In the genomic region with DNA sequence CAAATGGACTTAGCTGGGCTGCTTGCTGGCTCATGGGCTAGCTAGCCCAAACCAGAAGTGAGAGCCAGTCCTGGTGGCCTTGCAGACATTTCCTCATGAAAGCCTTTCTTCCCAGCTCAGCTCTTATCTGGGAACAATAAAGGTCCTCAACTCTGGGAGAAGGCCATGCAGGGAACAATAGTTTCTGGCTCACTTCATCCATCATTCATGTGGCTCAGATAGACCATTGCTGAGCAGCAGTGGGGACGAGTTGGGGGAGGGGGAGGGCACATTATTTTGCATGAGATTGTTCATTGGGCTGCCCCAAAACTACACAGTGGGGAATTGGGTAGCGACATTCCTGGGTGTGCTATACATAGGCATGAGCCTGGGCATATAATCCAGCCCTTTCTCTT, we compare ENCODE assay signal across 25 cellular contexts. TPM values are rescaled to one million over a fixed set of nuclear protein-coding genes. Genes with fewer than 3 reads are reported as not detected.
A peak's percentile ranks its signal among the peaks of the same experiment; 100 is the strongest.
DNase-seq lines count a peak whose midpoint lies in the region; ATAC-seq and TF ChIP-seq lines count a peak whose summit lies in the region.
"Had no signal": no experiment of that assay in that cellular context is flagged by ENCODE, and none has a peak within 500 bp of the region (broad histone marks: within the 10 kb centered on the region; RNA-seq: fewer than 3 reads in every experiment).

No MANE protein-coding gene starts in this region.

- H3K4me3 ChIP-seq in cardiac muscle cell (no peak overlapping the region), left ventricle myocardium inferior (no peak overlapping the region), fibroblast of pulmonary artery (replicated peaks; ENCODE audit: low read depth, low read length) (no peak overlapping the region)
- no peak overlapping the region for H3K4me3 ChIP-seq in naive thymus-derived CD4-positive, alpha-beta T cell (ENCODE audit: low read length)
- H3K4me3 ChIP-seq: GM12878, left lung had no signal

- H3K36me3 ChIP-seq in cardiac muscle cell: no peaks in the 10 kb centered on the region
- H3K36me3 ChIP-seq in left ventricle myocardium inferior: no peaks in the 10 kb centered on the region
- H3K36me3 ChIP-seq in naive thymus-derived CD4-positive, alpha-beta T cell (ENCODE audit: control insufficient read depth in 2 of 3, insufficient read depth in 3 of 3, low read length in 3 of 3): no peaks in the 10 kb centered on the region
- H3K36me3 ChIP-seq: left lung, WERI-Rb-1 had no signal

- peak overlapping the region; percentile 93 for H3K27ac ChIP-seq in cardiac muscle cell
- no peak overlapping the region for H3K27ac ChIP-seq in left ventricle myocardium inferior (replicated peaks)
- no peak overlapping the region for H3K27ac ChIP-seq in naive thymus-derived CD4-positive, alpha-beta T cell (ENCODE audit: low read depth, low read length)
- H3K27ac ChIP-seq: 22Rv1, foreskin keratinocyte, left lung, WERI-Rb-1 had no signal

- peaks cover 41% of the 10 kb centered on the region for H3K9me3 Mint-ChIP-seq in mesothelial cell of epicardium
- H3K9me3 Mint-ChIP-seq in naive thymus-derived CD4-positive, alpha-beta T cell: peaks cover 0 to 1% (median 0%) of the 10 kb centered on the region in 11 donors
- H3K9me3 Mint-ChIP-seq: activated naive CD4-positive, alpha-beta T cell treated with anti-CD3 and anti-CD28 coated beads, Interleukin-2, amount 10 ng/mL, durations not matched to agents 7 days and 5 days; CD14-positive monocyte; natural killer cell treated with Interleukin-12 subunit alpha and Interleukin-12 subunit beta and Interleukin-15 and Interleukin-18, amount 100 ng/mL, for 72 hours; stimulated activated memory B cell treated with anti-CD40 and anti-IgM and Interleukin-4, amounts not matched to agents 10 μg/mL and 1 μg/mL and 100 μg/mL, for 72 hours had no signal

- H3K4me3 Mint-ChIP-seq in mesothelial cell of epicardium: no peak overlapping the region
- H3K4me3 Mint-ChIP-seq in naive thymus-derived CD4-positive, alpha-beta T cell: no peak overlapping the region
- H3K4me3 Mint-ChIP-seq: activated naive CD4-positive, alpha-beta T cell treated with anti-CD3 and anti-CD28 coated beads, Interleukin-2, amount 10 ng/mL, durations not matched to agents 7 days and 5 days; CD14-positive monocyte; natural killer cell treated with Interleukin-12 subunit alpha and Interleukin-12 subunit beta and Interleukin-15 and Interleukin-18, amount 100 ng/mL, for 72 hours; stimulated activated memory B cell treated with anti-CD40 and anti-IgM and Interleukin-4, amounts not matched to agents 10 μg/mL and 1 μg/mL and 100 μg/mL, for 72 hours had no signal

- CTCF ChIA-PET in naive thymus-derived CD4-positive, alpha-beta T cell (lab: Charles Lee): no interaction called here

- H3K27me3 ChIP-seq in cardiac muscle cell (no peaks in the 10 kb centered on the region), left ventricle myocardium inferior (ENCODE audit: low read depth) (no peaks in the 10 kb centered on the region)
- no peaks in the 10 kb centered on the region for H3K27me3 ChIP-seq in naive thymus-derived CD4-positive, alpha-beta T cell (ENCODE audit: control insufficient read depth in 2 of 2, insufficient read depth in 2 of 2, low read length in 2 of 2)
- H3K27me3 ChIP-seq: foreskin keratinocyte, left lung had no signal

- ATAC-seq in HG03025 (IDR thresholded peaks at IDR 0.05; ENCODE audit: low FRiP score, unreplicated experiment) (no peak), HG02885 (IDR thresholded peaks at IDR 0.05; ENCODE audit: poor library complexity, unreplicated experiment) (no peak)
- ATAC-seq in naive thymus-derived CD4-positive, alpha-beta T cell: no peak
- ATAC-seq: foreskin keratinocyte; GM12878; left lung; natural killer cell treated with Interleukin-12 subunit alpha and Interleukin-12 subunit beta and Interleukin-15 and Interleukin-18, amount 100 ng/mL, for 72 hours; stimulated activated memory B cell treated with anti-CD40 and anti-IgM and Interleukin-4, amounts not matched to agents 10 μg/mL and 1 μg/mL and 100 μg/mL, for 72 hours had no signal

- H3K27ac Mint-ChIP-seq in mesothelial cell of epicardium: peak overlapping the region; percentile 76
- no peak overlapping the region for H3K27ac Mint-ChIP-seq in naive thymus-derived CD4-positive, alpha-beta T cell
- H3K27ac Mint-ChIP-seq: activated naive CD4-positive, alpha-beta T cell treated with anti-CD3 and anti-CD28 coated beads, Interleukin-2, amount 10 ng/mL, durations not matched to agents 7 days and 5 days; CD14-positive monocyte; natural killer cell treated with Interleukin-12 subunit alpha and Interleukin-12 subunit beta and Interleukin-15 and Interleukin-18, amount 100 ng/mL, for 72 hours; stimulated activated memory B cell treated with anti-CD40 and anti-IgM and Interleukin-4, amounts not matched to agents 10 μg/mL and 1 μg/mL and 100 μg/mL, for 72 hours had no signal

- H3K4me1 ChIP-seq in cardiac muscle cell (ENCODE audit: low read depth) (peaks cover 18% of the 10 kb centered on the region), left ventricle myocardium inferior (peaks cover 8% of the 10 kb centered on the region)
- no peaks in the 10 kb centered on the region for H3K4me1 ChIP-seq in naive thymus-derived CD4-positive, alpha-beta T cell (ENCODE audit: control insufficient read depth in 2 of 2, insufficient read depth in 2 of 2, low read length in 2 of 2)
- H3K4me1 ChIP-seq: foreskin keratinocyte, left lung had no signal

- no peaks in the 10 kb centered on the region for H3K27me3 Mint-ChIP-seq in mesothelial cell of epicardium (ENCODE audit: low read depth)
- H3K27me3 Mint-ChIP-seq in naive thymus-derived CD4-positive, alpha-beta T cell: no peaks in the 10 kb centered on the region
- H3K27me3 Mint-ChIP-seq: activated naive CD4-positive, alpha-beta T cell treated with anti-CD3 and anti-CD28 coated beads, Interleukin-2, amount 10 ng/mL, durations not matched to agents 7 days and 5 days had no signal

- peaks cover 20% of the 10 kb centered on the region for H3K4me1 Mint-ChIP-seq in mesothelial cell of epicardium
- H3K4me1 Mint-ChIP-seq in naive thymus-derived CD4-positive, alpha-beta T cell: no peaks in the 10 kb centered on the region
- H3K4me1 Mint-ChIP-seq: activated naive CD4-positive, alpha-beta T cell treated with anti-CD3 and anti-CD28 coated beads, Interleukin-2, amount 10 ng/mL, durations not matched to agents 7 days and 5 days; stimulated activated memory B cell treated with anti-CD40 and anti-IgM and Interleukin-4, amounts not matched to agents 10 μg/mL and 1 μg/mL and 100 μg/mL, for 72 hours had no signal

- TF ChIP-seq CTCF in cardiac muscle cell (IDR thresholded peaks at IDR 0.05; ENCODE audit: low read depth, low read length): no peak
- TF ChIP-seq CTCF in left ventricle myocardium inferior (IDR thresholded peaks at IDR 0.05; ENCODE audit: borderline replicate concordance): no peak
- no peak for TF ChIP-seq CTCF in fibroblast of pulmonary artery (IDR thresholded peaks at IDR 0.05; ENCODE audit: low read length, missing control alignments)
- TF ChIP-seq CTCF in mesothelial cell of epicardium (IDR thresholded peaks at IDR 0.05; ENCODE audit: unreplicated experiment): no peak

- DNase-seq in cardiac muscle cell (ENCODE audit: low read depth in 1 of 2, low spot score in 1 of 2) (peak in 1 of 2 donors; percentile 8), left ventricle myocardium inferior (no peak), fibroblast of pulmonary artery (ENCODE audit: low read depth) (peak; percentile 16), mesothelial cell of epicardium (ENCODE audit: low spot score in 2 of 2, unreplicated experiment in 2 of 2) (no peak), occipital lobe (lab: John Stamatoyannopoulos, UW) (no peak)
- DNase-seq in naive thymus-derived CD4-positive, alpha-beta T cell: no peak
- DNase-seq: activated naive CD4-positive, alpha-beta T cell treated with anti-CD3 and anti-CD28 coated beads, Interleukin-2, amount 10 ng/mL, durations not matched to agents 7 days and 5 days; effector CD4-positive, alpha-beta T cell; foreskin keratinocyte; left lung; NCI-H1436; NCI-H2081 treated with DMSO at 0.1 percent for 48 hours; NCI-H226; posterior cingulate gyrus; SIG-M5; stimulated activated CD4-positive, alpha-beta T cell treated with anti-CD3 and anti-CD28 coated beads, Interleukin-12 subunit alpha, Interleukin-12 subunit beta, amount 100 ng/mL, for 4 hours; stimulated activated CD4-positive, alpha-beta T cell treated with anti-CD3 and anti-CD28 coated beads, Interleukin-4, amount 100 ng/mL, for 4 hours; WERI-Rb-1 had no signal

- POLR2A ChIA-PET in naive thymus-derived CD4-positive, alpha-beta T cell (lab: Charles Lee): no interaction called here

- H3K9me3 ChIP-seq in cardiac muscle cell (ENCODE audit: low read depth) (no peaks in the 10 kb centered on the region), left ventricle myocardium inferior (replicated peaks) (peaks cover 5% of the 10 kb centered on the region)
- H3K9me3 ChIP-seq in naive thymus-derived CD4-positive, alpha-beta T cell (ENCODE audit: control insufficient read depth in 2 of 3, low read length in 3 of 3): no peaks in the 10 kb centered on the region
- H3K9me3 ChIP-seq: left lung had no signal

- intact Hi-C loops in left ventricle myocardium inferior (cut with micrococcal nuclease): no loop called here
- intact Hi-C loops in naive thymus-derived CD4-positive, alpha-beta T cell (cut with micrococcal nuclease): no loop called here

- no peaks in the 10 kb centered on the region for H3K36me3 Mint-ChIP-seq in mesothelial cell of epicardium
- no peaks in the 10 kb centered on the region for H3K36me3 Mint-ChIP-seq in naive thymus-derived CD4-positive, alpha-beta T cell
- H3K36me3 Mint-ChIP-seq: activated naive CD4-positive, alpha-beta T cell treated with anti-CD3 and anti-CD28 coated beads, Interleukin-2, amount 10 ng/mL, durations not matched to agents 7 days and 5 days; CD14-positive monocyte; natural killer cell treated with Interleukin-12 subunit alpha and Interleukin-12 subunit beta and Interleukin-15 and Interleukin-18, amount 100 ng/mL, for 72 hours; stimulated activated memory B cell treated with anti-CD40 and anti-IgM and Interleukin-4, amounts not matched to agents 10 μg/mL and 1 μg/mL and 100 μg/mL, for 72 hours had no signal

RNA-seq across cellular contexts. Expression of gene NHSL2, which starts 47.6 kb away (rescaled TPM):
- total RNA-seq in cardiac muscle cell: 5.9 and 6.6 TPM in 2 replicates
- polyA plus RNA-seq in cardiac muscle cell: 5.6 and 7.9 TPM in 2 replicates
- 3.8 TPM for total RNA-seq in left ventricle myocardium inferior
- 22.8 to 24.6 TPM (median 24.0 TPM) in 3 replicates for total RNA-seq in mesothelial cell of epicardium
- 0.78 TPM for total RNA-seq in occipital lobe
- total RNA-seq in naive thymus-derived CD4-positive, alpha-beta T cell: 10 to 100 TPM in 1 of 5 experiments, 1 to 10 TPM in 1, under 1 TPM in 3; 0.46 to 17.0 (median 0.95) TPM
- under 1 TPM; 0.18 to 0.24 TPM for polyA plus RNA-seq in naive thymus-derived CD4-positive, alpha-beta T cell
